Comparison of ENCODE assay signal across 4 cellular contexts in genomic region chr10:101011517-101012423, GRCh38. TPM values are rescaled to one million over a fixed set of nuclear protein-coding genes. Genes with fewer than 3 reads are reported as not detected.
A peak's percentile ranks its signal among the peaks of the same experiment; 100 is the strongest.
DNase-seq lines count a peak whose midpoint lies in the region; ATAC-seq, FAIRE-seq and TF ChIP-seq lines count a peak whose summit lies in the region.

No MANE protein-coding gene starts in this region.

- no peak overlapping the region for H4K91ac ChIP-seq in H1 (replicated peaks; ENCODE audit: insufficient read length, low read length)

- H3K14ac ChIP-seq in H1 (ENCODE audit: insufficient read length): no peak overlapping the region

- H3K9ac ChIP-seq in H1 (replicated peaks in 1 of 4; ENCODE audit: extremely low read depth in 1 of 4, low read depth in 3 of 4, low read length in 3 of 4): no peak overlapping the region

- H3K4me1 ChIP-seq in H1 (replicated peaks in 1 of 4; ENCODE audit: control insufficient read depth in 3 of 4, insufficient read depth in 4 of 4, low read length in 3 of 4): peaks cover 0 to 12% (median 7%) of the 10 kb centered on the region in 4 experiments; a peak in 4 of 7 replicates

- no peak overlapping the region for H3K4me3 Mint-ChIP-seq in stimulated activated naive CD8-positive, alpha-beta T cell treated with anti-CD3 and anti-CD28 coated beads, Interleukin-15, amount 100 ng/mL, for 72 hours

- H3K9me3 ChIP-seq in H1 (ENCODE audit: insufficient read depth in 2 of 2, low read depth in 1 of 2, low read length in 1 of 2): no peaks in the 10 kb centered on the region

- no peak for TF ChIP-seq POLR2A in H1 (IDR thresholded peaks at IDR 0.05; ENCODE audit: control extremely low read depth in 1 of 2, low read depth in 2 of 2, low read length in 2 of 2)

- H4K8ac ChIP-seq in H1 (ENCODE audit: extremely low read depth, insufficient read depth, low read length): no peak overlapping the region

- 72% methylated on average over 20 of the region's 22 CpGs; no CpG with 5 or more reads in 1 of the 2 experiments for WGBS in H1 (ENCODE audit: extremely low coverage in 1 of 2, insufficient coverage in 1 of 2, insufficient read length in 1 of 2, insufficient replicate concordance in 2 of 2, low coverage in 1 of 2, low lambda C conversion rate in 2 of 2, missing lambda C conversion rate in 1 of 2), 2 experiments

- peaks cover 0 to 8% (median 3%) of the 10 kb centered on the region in 4 experiments; a peak in 3 of 8 replicates for H3K36me3 ChIP-seq in H1 (ENCODE audit: control insufficient read depth in 2 of 4, insufficient read depth in 4 of 4, low read length in 3 of 4)

- no peak overlapping the region for H3K56ac ChIP-seq in H1 (replicated peaks; ENCODE audit: insufficient read length, low read depth, low read length)

- peaks cover under 1 to 12% (median 6%) of the 10 kb centered on the region in 4 experiments; a peak in 6 of 7 replicates for H3K27me3 ChIP-seq in H1 (replicated peaks in 1 of 4; ENCODE audit: control insufficient read depth in 3 of 4, extremely low read depth in 1 of 4, insufficient read depth in 3 of 4, low read length in 3 of 4)

- H4K20me1 ChIP-seq in H1 (replicated peaks in 1 of 2; ENCODE audit: control insufficient read depth in 1 of 2, insufficient read depth in 2 of 2, low read length in 2 of 2): peaks cover 0 to 3% of the 10 kb centered on the region in 2 experiments

- H3K79me2 ChIP-seq in H1 (ENCODE audit: control insufficient read depth in 1 of 2, insufficient read depth in 2 of 2, low read length in 2 of 2): no peaks in the 10 kb centered on the region

- no peak overlapping the region for H3K4ac ChIP-seq in H1 (replicated peaks; ENCODE audit: insufficient read length, low read depth, low read length)

- no peak for ATAC-seq in GM19023 (IDR thresholded peaks at IDR 0.05; ENCODE audit: unreplicated experiment)
- no peak for ATAC-seq in stimulated activated naive CD8-positive, alpha-beta T cell treated with anti-CD3 and anti-CD28 coated beads, Interleukin-15, amount 100 ng/mL, for 72 hours

- no peaks in the 10 kb centered on the region for H3K23me2 ChIP-seq in H1 (ENCODE audit: low read depth, low read length)

- H3K18ac ChIP-seq in H1 (ENCODE audit: extremely low read depth, low read length): no peak overlapping the region; the same call in 1 of the 2 replicates

- H2BK15ac ChIP-seq in H1 (ENCODE audit: low read length): no peak overlapping the region

- no peak overlapping the region for H2BK20ac ChIP-seq in H1 (ENCODE audit: low read length)

- H2AFZ ChIP-seq in H1 (ENCODE audit: low read length): no peak overlapping the region

- H3K27ac ChIP-seq in H1 (ENCODE audit: low read depth, low read length): no peak overlapping the region

- peak overlapping the region in 1 of 2 donors; percentile 37 for H3K27ac Mint-ChIP-seq in stimulated activated naive CD8-positive, alpha-beta T cell treated with anti-CD3 and anti-CD28 coated beads, Interleukin-15, amount 100 ng/mL, for 72 hours

- no peak overlapping the region for H2BK5ac ChIP-seq in H1 (ENCODE audit: low read depth, low read length)

- TF ChIP-seq RAD21 in H1 (IDR thresholded peaks at IDR 0.05 in 1 of 2, conservative IDR thresholded peaks at IDR 0.05 in 1 of 2; ENCODE audit: low read depth in 2 of 2, low read length in 2 of 2): peak in 1 of 2 experiments; percentile 31; a peak in 2 of 4 replicates

- H2BK12ac ChIP-seq in H1 (ENCODE audit: low read depth, low read length): no peak overlapping the region

- POLR2A ChIA-PET in H1 (lab: Charles Lee; ENCODE audit: partially characterized antibody): interaction anchor here (1.0 to 7.5 kb wide), 5 partner anchors 13 to 43 kb away, joined by 3 to 143 read pairs (median 4); partner anchors contain the start of genes LZTS2, MRPL43, PDZD7 and SEMA4G

- H4K5ac ChIP-seq in H1 (ENCODE audit: insufficient read length, low read depth, low read length): no peak overlapping the region

- no peaks in the 10 kb centered on the region for H3K79me1 ChIP-seq in H1 (ENCODE audit: low read depth, low read length)

- peak; percentile 55 to 75 (median 73) for TF ChIP-seq CTCF in H1 (IDR thresholded peaks at IDR 0.05; ENCODE audit: control extremely low read depth in 1 of 3, insufficient read depth in 1 of 3, low read depth in 1 of 3, low read length in 3 of 3)

- H3K4me1 Mint-ChIP-seq in stimulated activated naive CD8-positive, alpha-beta T cell treated with anti-CD3 and anti-CD28 coated beads, Interleukin-15, amount 100 ng/mL, for 72 hours: peaks cover 29% of the 10 kb centered on the region

- peak; percentile 39 for FAIRE-seq in H1 (lab: Jason Lieb, UNC)

- H3K4me2 ChIP-seq in H1 (ENCODE audit: insufficient read depth in 1 of 2, low read depth in 2 of 2, low read length in 2 of 2): no peak overlapping the region

- no peak for TF ChIP-seq EP300 in H1 (IDR thresholded peaks at IDR 0.05; ENCODE audit: borderline replicate concordance in 1 of 2, low read depth in 2 of 2, low read length in 2 of 2)

- DNase-seq in ELR (ENCODE audit: low read depth): peak; percentile 55
- peak in 1 of 2 experiments; percentile 65 for DNase-seq in H1 (ENCODE audit: low read depth in 1 of 2, low spot score in 2 of 2)
- DNase-seq in stimulated activated naive CD8-positive, alpha-beta T cell treated with anti-CD3 and anti-CD28 coated beads, Interleukin-15, amount 100 ng/mL, for 72 hours: no peak

- no peak overlapping the region for H3K4me3 ChIP-seq in H1 (ENCODE audit: extremely low read depth in 1 of 4, insufficient read depth in 2 of 4, low read depth in 3 of 4, low read length in 4 of 4)

- CTCF ChIA-PET in H1 (lab: Charles Lee; ENCODE audit: partially characterized antibody): interaction anchor here (0.6 to 26.8 kb wide), 32 partner anchors 5 to 489 kb away, joined by 3 to 464 read pairs (median 4); partner anchors contain the start of genes KAZALD1, LZTS2, MRPL43 and PDZD7

- no peak overlapping the region for H3K23ac ChIP-seq in H1 (ENCODE audit: insufficient read length)

- H3K9me3 Mint-ChIP-seq in stimulated activated naive CD8-positive, alpha-beta T cell treated with anti-CD3 and anti-CD28 coated beads, Interleukin-15, amount 100 ng/mL, for 72 hours: no peaks in the 10 kb centered on the region

- peaks cover 37% of the 10 kb centered on the region for H3K27me3 Mint-ChIP-seq in stimulated activated naive CD8-positive, alpha-beta T cell treated with anti-CD3 and anti-CD28 coated beads, Interleukin-15, amount 100 ng/mL, for 72 hours

- H2AK5ac ChIP-seq in H1 (ENCODE audit: low read depth, low read length): no peak overlapping the region

- no peak overlapping the region for H2BK120ac ChIP-seq in H1 (replicated peaks; ENCODE audit: low read depth, low read length)

RNA-seq across cellular contexts. Expression of gene LZTS2, which starts 12.2 kb away (rescaled TPM):
- 75.7 and 79.3 TPM in 2 replicates for total RNA-seq in H1 (2021; fragmentation: NEBNext Ultra II Directional; extraction: Animal tissue kit (Norgen Biotek cat#: 25700))
- polyA plus RNA-seq in H1 (2011; rRNA removed): 99.5 and 161 TPM in 2 replicates
- 84.1 TPM for polyA plus RNA-seq in H1 (2011; cell fraction: cytosol; rRNA removed)
- 198 TPM for polyA plus RNA-seq in H1 (2011; cell fraction: nucleus; rRNA removed)
- polyA plus RNA-seq in H1 (2012, experiment 1 of 2): 34.9 to 80.3 TPM (median 70.1 TPM) in 4 replicates
- 71.2 TPM for polyA plus RNA-seq in H1 (2012, experiment 2 of 2)
- 61.8 TPM for polyA plus RNA-seq in H1 (2013, experiment 1 of 2)
- 57.5 TPM for polyA plus RNA-seq in H1 (2013, experiment 2 of 2)
- 25.8 and 26.7 TPM in 2 replicates for polyA minus RNA-seq in H1 (2011; rRNA and poly(A)+ RNA removed)
- 45.7 TPM for polyA minus RNA-seq in H1 (2011; cell fraction: cytosol; rRNA and poly(A)+ RNA removed)
- polyA minus RNA-seq in H1 (2011; cell fraction: nucleus; rRNA and poly(A)+ RNA removed): 51.4 TPM

RNA-seq across cellular contexts. Expression of gene PDZD7, which starts 19.2 kb away (rescaled TPM):
- 0.88 and 1.1 TPM in 2 replicates for total RNA-seq in H1 (2021; fragmentation: NEBNext Ultra II Directional; extraction: Animal tissue kit (Norgen Biotek cat#: 25700))
- 1.6 and 1.7 TPM in 2 replicates for polyA plus RNA-seq in H1 (2011; rRNA removed)
- polyA plus RNA-seq in H1 (2011; cell fraction: cytosol; rRNA removed): 2.2 TPM
- polyA plus RNA-seq in H1 (2011; cell fraction: nucleus; rRNA removed): 7.2 TPM
- 1.2 to 2.1 TPM (median 1.6 TPM) in 4 replicates for polyA plus RNA-seq in H1 (2012, experiment 1 of 2)
- 1.0 TPM for polyA plus RNA-seq in H1 (2012, experiment 2 of 2)
- polyA plus RNA-seq in H1 (2013, experiment 1 of 2): 0.97 TPM
- 0.72 TPM for polyA plus RNA-seq in H1 (2013, experiment 2 of 2)
- polyA minus RNA-seq in H1 (2011; rRNA and poly(A)+ RNA removed): 0.85 and 1.5 TPM in 2 replicates
- 2.6 TPM for polyA minus RNA-seq in H1 (2011; cell fraction: cytosol; rRNA and poly(A)+ RNA removed)
- 3.9 TPM for polyA minus RNA-seq in H1 (2011; cell fraction: nucleus; rRNA and poly(A)+ RNA removed)

RNA-seq across cellular contexts. Expression of gene SFXN3, which starts 19.3 kb away (rescaled TPM):
- total RNA-seq in H1 (2021; fragmentation: NEBNext Ultra II Directional; extraction: Animal tissue kit (Norgen Biotek cat#: 25700)): 2.8 and 3.1 TPM in 2 replicates
- 2.6 and 3.0 TPM in 2 replicates for polyA plus RNA-seq in H1 (2011; rRNA removed)
- polyA plus RNA-seq in H1 (2011; cell fraction: cytosol; rRNA removed): 4.4 TPM
- 7.8 TPM for polyA plus RNA-seq in H1 (2011; cell fraction: nucleus; rRNA removed)
- polyA plus RNA-seq in H1 (2012, experiment 1 of 2): 1.7 to 2.2 TPM (median 2.0 TPM) in 4 replicates
- 1.5 TPM for polyA plus RNA-seq in H1 (2012, experiment 2 of 2)
- 2.6 TPM for polyA plus RNA-seq in H1 (2013, experiment 1 of 2)
- polyA plus RNA-seq in H1 (2013, experiment 2 of 2): 2.5 TPM
- 7.1 and 7.3 TPM in 2 replicates for polyA minus RNA-seq in H1 (2011; rRNA and poly(A)+ RNA removed)
- 0.88 TPM for polyA minus RNA-seq in H1 (2011; cell fraction: cytosol; rRNA and poly(A)+ RNA removed)
- 4.6 TPM for polyA minus RNA-seq in H1 (2011; cell fraction: nucleus; rRNA and poly(A)+ RNA removed)

RNA-seq across cellular contexts. Expression of gene TWNK, which starts 24.4 kb away (rescaled TPM):
- 32.5 and 34.9 TPM in 2 replicates for total RNA-seq in H1 (2021; fragmentation: NEBNext Ultra II Directional; extraction: Animal tissue kit (Norgen Biotek cat#: 25700))
- 15.4 TPM in 2 replicates for polyA plus RNA-seq in H1 (2011; rRNA removed)
- 18.2 TPM for polyA plus RNA-seq in H1 (2011; cell fraction: cytosol; rRNA removed)
- polyA plus RNA-seq in H1 (2011; cell fraction: nucleus; rRNA removed): 18.3 TPM
- polyA plus RNA-seq in H1 (2012, experiment 1 of 2): 27.7 to 35.2 TPM (median 32.6 TPM) in 4 replicates
- 9.5 TPM for polyA plus RNA-seq in H1 (2012, experiment 2 of 2)
- 17.1 TPM for polyA plus RNA-seq in H1 (2013, experiment 1 of 2)
- 16.0 TPM for polyA plus RNA-seq in H1 (2013, experiment 2 of 2)
- 29.8 and 30.7 TPM in 2 replicates for polyA minus RNA-seq in H1 (2011; rRNA and poly(A)+ RNA removed)
- polyA minus RNA-seq in H1 (2011; cell fraction: cytosol; rRNA and poly(A)+ RNA removed): 8.3 TPM
- 17.7 TPM for polyA minus RNA-seq in H1 (2011; cell fraction: nucleus; rRNA and poly(A)+ RNA removed)

RNA-seq across cellular contexts. Expression of gene MRPL43, which starts 24.5 kb away (rescaled TPM):
- 74.1 and 80.9 TPM in 2 replicates for total RNA-seq in H1 (2021; fragmentation: NEBNext Ultra II Directional; extraction: Animal tissue kit (Norgen Biotek cat#: 25700))
- polyA plus RNA-seq in H1 (2011; rRNA removed): 149 and 171 TPM in 2 replicates
- polyA plus RNA-seq in H1 (2011; cell fraction: cytosol; rRNA removed): 140 TPM
- polyA plus RNA-seq in H1 (2011; cell fraction: nucleus; rRNA removed): 169 TPM
- polyA plus RNA-seq in H1 (2012, experiment 1 of 2): 72.3 to 110 TPM (median 101 TPM) in 4 replicates
- 122 TPM for polyA plus RNA-seq in H1 (2012, experiment 2 of 2)
- 93.1 TPM for polyA plus RNA-seq in H1 (2013, experiment 1 of 2)
- polyA plus RNA-seq in H1 (2013, experiment 2 of 2): 84.8 TPM
- 29.0 and 35.6 TPM in 2 replicates for polyA minus RNA-seq in H1 (2011; rRNA and poly(A)+ RNA removed)
- 49.4 TPM for polyA minus RNA-seq in H1 (2011; cell fraction: cytosol; rRNA and poly(A)+ RNA removed)
- 46.7 TPM for polyA minus RNA-seq in H1 (2011; cell fraction: nucleus; rRNA and poly(A)+ RNA removed)
